Comparison of ENCODE assay signal across 10 cellular contexts in genomic region chr5:123696948-123697347, GRCh38.
DNase-seq lines count a peak whose midpoint lies in the region; ATAC-seq and TF ChIP-seq lines count a peak whose summit lies in the region.
"Had no signal": no experiment of that assay in that cellular context is flagged by ENCODE, and none has a peak within 500 bp of the region (broad histone marks: within the 10 kb centered on the region; RNA-seq: fewer than 3 reads in every experiment).

No MANE protein-coding gene starts in this region.

- intact Hi-C loops in head of caudate nucleus (cut with DNase I), result no loop called here

- peak; percentile 88 for DNase-seq in AG10803 (ENCODE audit: low read depth)
- peak; percentile 52 to 96 (median 82) for DNase-seq in head of caudate nucleus
- peak; percentile 80 for DNase-seq in occipital lobe (lab: John Stamatoyannopoulos, UW)
- no peak for DNase-seq in COLO668 (lab: John Stamatoyannopoulos, UW; ENCODE audit: unreplicated experiment)
- no peak for DNase-seq in NCI-H1048 (lab: John Stamatoyannopoulos, UW)
- DNase-seq: activated CD8-positive, alpha-beta memory T cell treated with anti-CD3 and anti-CD28 coated beads, Interleukin-2, amount 50 U/mL, for 48 hours; NCI-H187 had no signal

- ATAC-seq in activated CD4-positive, CD25-positive, alpha-beta regulatory T cell treated with anti-CD3 and anti-CD28 coated beads, Interleukin-2, amount 50 U/mL, for 24 hours, result no peak
- ATAC-seq in GM19467 (IDR thresholded peaks at IDR 0.05; ENCODE audit: unreplicated experiment), result no peak

- peak overlapping the region; percentile 64 for H3K27ac ChIP-seq in angular gyrus (ENCODE audit: low read depth, low read length)

- no peak for TF ChIP-seq CTCF in AG10803 (conservative IDR thresholded peaks at IDR 0.05; ENCODE audit: low read length)

- H3K4me3 ChIP-seq in AG10803 (ENCODE audit: low read length), result peak overlapping the region; percentile 21

Comparison
In these comparisons a context has a peak if more than half of its experiments do, and no peak if none do; other contexts are left out.
1. DNase-seq: peak in AG10803 (single experiment), head of caudate nucleus (42 of 42) and occipital lobe (single experiment); none in COLO668 (single experiment) and NCI-H1048 (single experiment).